30 cellular contexts compared by ENCODE assay signal in the genomic region with DNA sequence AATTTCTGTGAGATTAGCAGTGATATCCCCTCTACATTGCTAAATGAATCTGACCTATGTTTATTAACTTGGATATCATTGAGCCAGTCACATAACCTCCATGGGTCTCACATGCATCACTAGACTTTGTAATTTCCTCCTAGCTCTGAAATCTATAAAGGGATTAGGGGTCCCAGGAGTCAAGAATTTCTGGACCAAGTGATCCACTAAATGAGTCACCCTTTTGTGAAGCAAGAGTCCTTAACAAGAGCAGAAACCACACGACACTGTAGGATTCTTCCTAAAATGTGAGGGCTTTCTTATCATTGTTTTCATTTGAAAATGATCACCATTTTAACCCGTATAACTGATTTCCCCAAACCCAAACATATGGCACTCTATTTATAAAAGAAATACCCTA.
"Had no signal": no experiment of that assay in that cellular context is flagged by ENCODE, and none has a peak within 500 bp of the region (broad histone marks: within the 10 kb centered on the region; RNA-seq: fewer than 3 reads in every experiment).

No MANE protein-coding gene starts in this region.

- H3K4me1 ChIP-seq: breast epithelium, esophagus squamous epithelium, sigmoid colon, uterus had no signal

- H3K4me3 ChIP-seq: breast epithelium, esophagus squamous epithelium, left ventricle myocardium inferior, lung, ovary, sigmoid colon, smooth muscle cell, uterus had no signal

- DNase-seq: activated CD4-positive, alpha-beta T cell treated with anti-CD3 and anti-CD28 coated beads for 1 hour; activated CD4-positive, alpha-beta T cell treated with anti-CD3 and anti-CD28 coated beads, Interleukin-2, amount 10 ng/mL, durations not matched to agents 7 days and 5 days; activated CD8-positive, alpha-beta T cell treated with anti-CD3 and anti-CD28 coated beads for 36 hours; activated gamma-delta T cell treated with Interleukin-2 at 50 U/mL for 16 hours; activated naive CD4-positive, alpha-beta T cell treated with anti-CD3 and anti-CD28 coated beads, Interleukin-2, amount 50 U/mL, for 16 hours; activated T-cell treated with anti-CD3 and anti-CD28 coated beads, Interleukin-2, amount 50 U/mL, for 4 hours; amygdala; central memory CD4-positive, alpha-beta T cell; dermis blood vessel endothelial cell; effector CD4-positive, alpha-beta T cell; esophagus squamous epithelium; glutamatergic neuron; left ventricle myocardium inferior; naive B cell; nephron progenitor cell; ovary; retina; sigmoid colon; stimulated activated CD4-positive, alpha-beta T cell treated with anti-CD3 and anti-CD28 coated beads, Interleukin-1b, Interleukin-23, amount 100 ng/mL, for 48 hours; stimulated activated CD4-positive, alpha-beta T cell treated with anti-CD3 and anti-CD28 coated beads, Interleukin-4, amount 100 ng/mL, for 4 hours; stimulated activated CD8-positive, alpha-beta memory T cell treated with anti-CD3 and anti-CD28 coated beads, Interleukin-4, amount 100 ng/mL, for 48 hours; stimulated activated naive CD8-positive, alpha-beta T cell treated with anti-CD3 and anti-CD28 coated beads, Interleukin-15, amount 100 ng/mL, for 72 hours; substantia nigra; uterus had no signal

- H3K27me3 ChIP-seq: breast epithelium, ovary, sigmoid colon, uterus had no signal

- H3K9me3 ChIP-seq: breast epithelium, esophagus squamous epithelium, ovary, uterus had no signal

- ATAC-seq: activated CD8-positive, alpha-beta T cell treated with anti-CD3 and anti-CD28 coated beads for 36 hours; activated T-cell treated with anti-CD3 and anti-CD28 coated beads, Interleukin-2, amount 50 U/mL, for 4 hours; activated T-helper 17 cell treated with anti-CD3 and anti-CD28 coated beads, Interleukin-2, amount 50 U/mL, for 72 hours; stimulated activated memory B cell treated with anti-CD40 and anti-IgM and Interleukin-4, amounts not matched to agents 10 μg/mL and 1 μg/mL and 100 μg/mL, for 72 hours; stimulated activated naive CD8-positive, alpha-beta T cell treated with anti-CD3 and anti-CD28 coated beads, Interleukin-15, amount 100 ng/mL, for 72 hours; WTC11 had no signal

- H3K27ac ChIP-seq: breast epithelium, esophagus squamous epithelium, left ventricle myocardium inferior, ovary, sigmoid colon, uterus had no signal

- H3K36me3 ChIP-seq: breast epithelium, esophagus squamous epithelium, left ventricle myocardium inferior, ovary, sigmoid colon, uterus had no signal
